9 cellular contexts compared by ENCODE assay signal in genomic region chr10:58336242-58336641, GRCh38. TPM values are rescaled to one million over a fixed set of nuclear protein-coding genes. Genes with fewer than 3 reads are reported as not detected.
DNase-seq lines count a peak whose midpoint lies in the region; ATAC-seq, FAIRE-seq and TF ChIP-seq lines count a peak whose summit lies in the region.
"Had no signal": no experiment of that assay in that cellular context is flagged by ENCODE, and none has a peak within 500 bp of the region (broad histone marks: within the 10 kb centered on the region; RNA-seq: fewer than 3 reads in every experiment).

No MANE protein-coding gene starts in this region.

- no peak for TF ChIP-seq POLR2A in suprapubic skin (IDR thresholded peaks at IDR 0.05)

- no peak for TF ChIP-seq CTCF in kidney (IDR thresholded peaks at IDR 0.05; ENCODE audit: borderline replicate concordance, extremely low read depth, insufficient read depth)
- TF ChIP-seq CTCF in suprapubic skin (IDR thresholded peaks at IDR 0.05) = no peak

- H3K9me3 Mint-ChIP-seq in activated naive CD4-positive, alpha-beta T cell treated with anti-CD3 and anti-CD28 coated beads, Interleukin-2, amount 50 U/mL, for 24 hours = no peaks in the 10 kb centered on the region
- H3K9me3 Mint-ChIP-seq in activated T-helper 17 cell treated with anti-CD3 and anti-CD28 coated beads, Interleukin-2, amount 50 U/mL, for 72 hours = no peaks in the 10 kb centered on the region

- intact Hi-C loops in kidney (cut with DNase I) = no loop called here

- DNase-seq in activated naive CD4-positive, alpha-beta T cell treated with Interleukin-2 at 50 U/mL for 16 hours = no peak
- DNase-seq in kidney (no peak), suprapubic skin (ENCODE audit: low spot score in 2 of 2) (no peak), H4 (ENCODE audit: low spot score) (no peak), LoVo (ENCODE audit: low spot score) (no peak), hepatic stellate cell (ENCODE audit: low spot score) (no peak)
- DNase-seq: stimulated activated naive CD4-positive, alpha-beta T cell had no signal

- no peak for ATAC-seq in activated T-helper 17 cell treated with anti-CD3 and anti-CD28 coated beads, Interleukin-2, amount 50 U/mL, for 72 hours (replicated peaks)

- FAIRE-seq in kidney (lab: Jason Lieb, UNC) = no peak

- peaks cover 4 to 10% of the 10 kb centered on the region in 2 donors for H3K4me1 ChIP-seq in kidney (ENCODE audit: control insufficient read depth in 1 of 2, insufficient read depth in 1 of 2, low read depth in 1 of 2, low read length in 2 of 2)
- peaks cover 29% of the 10 kb centered on the region for H3K4me1 ChIP-seq in suprapubic skin

- H3K4me1 Mint-ChIP-seq in activated naive CD4-positive, alpha-beta T cell treated with anti-CD3 and anti-CD28 coated beads, Interleukin-2, amount 50 U/mL, for 24 hours = peaks cover 53% of the 10 kb centered on the region
- peaks cover 23% of the 10 kb centered on the region for H3K4me1 Mint-ChIP-seq in activated T-helper 17 cell treated with anti-CD3 and anti-CD28 coated beads, Interleukin-2, amount 50 U/mL, for 72 hours

- H3K36me3 ChIP-seq in kidney (ENCODE audit: control insufficient read depth in 1 of 2, insufficient read depth in 2 of 2, low read length in 2 of 2) = no peaks in the 10 kb centered on the region
- no peaks in the 10 kb centered on the region for H3K36me3 ChIP-seq in suprapubic skin

- H3K4me3 ChIP-seq in kidney (ENCODE audit: low read length in 2 of 2) (peak overlapping the region; percentile 79 to 81), suprapubic skin (peak overlapping the region; percentile 98)

- peaks cover 6% of the 10 kb centered on the region for H3K36me3 Mint-ChIP-seq in activated naive CD4-positive, alpha-beta T cell treated with anti-CD3 and anti-CD28 coated beads, Interleukin-2, amount 50 U/mL, for 24 hours
- H3K36me3 Mint-ChIP-seq in activated T-helper 17 cell treated with anti-CD3 and anti-CD28 coated beads, Interleukin-2, amount 50 U/mL, for 72 hours (ENCODE audit: low read depth) = peaks cover 10% of the 10 kb centered on the region

- TF ChIP-seq EP300 in suprapubic skin (IDR thresholded peaks at IDR 0.05) = no peak

- H3K9ac ChIP-seq in kidney (ENCODE audit: low read length in 2 of 2) = no peak overlapping the region

- H3K4me3 Mint-ChIP-seq in activated naive CD4-positive, alpha-beta T cell treated with anti-CD3 and anti-CD28 coated beads, Interleukin-2, amount 50 U/mL, for 24 hours = peak overlapping the region; percentile 98
- H3K4me3 Mint-ChIP-seq in activated T-helper 17 cell treated with anti-CD3 and anti-CD28 coated beads, Interleukin-2, amount 50 U/mL, for 72 hours = peak overlapping the region; percentile 91

- no peak overlapping the region for H3K27ac Mint-ChIP-seq in activated naive CD4-positive, alpha-beta T cell treated with anti-CD3 and anti-CD28 coated beads, Interleukin-2, amount 50 U/mL, for 24 hours
- peak overlapping the region; percentile 87 for H3K27ac Mint-ChIP-seq in activated T-helper 17 cell treated with anti-CD3 and anti-CD28 coated beads, Interleukin-2, amount 50 U/mL, for 72 hours

- peaks cover 3% of the 10 kb centered on the region for H3K27me3 Mint-ChIP-seq in activated naive CD4-positive, alpha-beta T cell treated with anti-CD3 and anti-CD28 coated beads, Interleukin-2, amount 50 U/mL, for 24 hours
- peaks cover 5% of the 10 kb centered on the region for H3K27me3 Mint-ChIP-seq in activated T-helper 17 cell treated with anti-CD3 and anti-CD28 coated beads, Interleukin-2, amount 50 U/mL, for 72 hours

- WGBS in suprapubic skin = 89% methylated on average over 4 of the region's 4 CpGs

- H3K27ac ChIP-seq in kidney (ENCODE audit: low read depth in 2 of 2, low read length in 2 of 2) (no peak overlapping the region), suprapubic skin (no peak overlapping the region)

- H3K27me3 ChIP-seq in suprapubic skin = no peaks in the 10 kb centered on the region

- H3K9me3 ChIP-seq in kidney (ENCODE audit: control insufficient read depth in 1 of 2, low read length in 2 of 2) (no peaks in the 10 kb centered on the region), suprapubic skin (no peaks in the 10 kb centered on the region)

RNA-seq across cellular contexts. Expression of gene UBE2D1, which starts 1.4 kb away (rescaled TPM):
- 10 to 100 TPM; 10.2 to 13.9 TPM for total RNA-seq in activated T-helper 17 cell treated with anti-CD3 and anti-CD28 coated beads, Interleukin-2, amount 50 U/mL, for 72 hours
- total RNA-seq in kidney = 15.4 TPM
- 12.0 TPM for polyA plus RNA-seq in kidney (ENCODE audit: insufficient read depth, low read depth, low replicate concordance)
- 10 to 100 TPM in 2 of 4 donors, 1 to 10 TPM in 2; 8.3 to 11.5 (median 9.6) TPM for total RNA-seq in suprapubic skin
- 23.0 and 27.0 TPM in 2 replicates for total RNA-seq in H4 (2014; rRNA removed; shearing (Covaris generic))

RNA-seq across cellular contexts. Expression of gene TFAM, which starts 49.0 kb away (rescaled TPM):
- total RNA-seq in activated T-helper 17 cell treated with anti-CD3 and anti-CD28 coated beads, Interleukin-2, amount 50 U/mL, for 72 hours = 100 to 1,000 TPM in 1 of 2 donors, 10 to 100 TPM in 1; 49.0 to 102 TPM
- total RNA-seq in kidney = 35.0 TPM
- 18.5 TPM for polyA plus RNA-seq in kidney (ENCODE audit: insufficient read depth, low read depth, low replicate concordance)
- total RNA-seq in suprapubic skin = 10 to 100 TPM; 16.6 to 22.9 (median 19.8) TPM
- total RNA-seq in H4 (2014; rRNA removed; shearing (Covaris generic)) = 40.1 and 42.5 TPM in 2 replicates
